8 cellular contexts compared by ENCODE assay signal in genomic region chr11:70397336-70397982, GRCh38. TPM values are rescaled to one million over a fixed set of nuclear protein-coding genes. Genes with fewer than 3 reads are reported as not detected.
DNase-seq lines count a peak whose midpoint lies in the region; ATAC-seq, FAIRE-seq and TF ChIP-seq lines count a peak whose summit lies in the region.

No MANE protein-coding gene starts in this region.

- H4K20me1 ChIP-seq in GM12878 (ENCODE audit: control insufficient read depth, insufficient read depth): no peaks in the 10 kb centered on the region

- FAIRE-seq in GM12878 (lab: Jason Lieb, UNC): no peak

- peak; percentile 43 for ATAC-seq in GM12878
- peak; percentile 6 for ATAC-seq in left lung
- no peak for ATAC-seq in thoracic aorta (ENCODE audit: insufficient number of reproducible peaks, low FRiP score, low read depth)

- SMC1A ChIA-PET in GM12878 (lab: Charles Lee; ENCODE audit: uncharacterized antibody, unreplicated experiment): interaction anchor here (1.2 kb wide), 1 partner anchor 74 kb away, joined by 3 read pairs; no protein-coding TSS in a partner anchor

- RAD21 ChIA-PET in GM12878 (lab: Charles Lee; ENCODE audit: unreplicated experiment): interaction anchor here (0.8 kb wide), 1 partner anchor 72 kb away, joined by 4 read pairs; no protein-coding TSS in a partner anchor

- in situ Hi-C loops in GM12878 (cut with MboI): no loop called here

- TF ChIP-seq RAD21 in GM12878 (IDR thresholded peaks at IDR 0.05; ENCODE audit: insufficient read depth, low read depth, low read length): no peak

- peak; percentile 11 for DNase-seq in activated T-cell treated with anti-CD3 and anti-CD28 coated beads for 48 hours (ENCODE audit: low read depth)
- no peak for DNase-seq in activated T-cell treated with anti-CD3 and anti-CD28 coated beads, Interleukin-2, amount 50 U/mL, for 48 hours
- peak; percentile 31 for DNase-seq in NCI-H345 treated with DMSO at 0.1 percent for 48 hours (lab: John Stamatoyannopoulos, UW; ENCODE audit: unreplicated experiment)
- DNase-seq in GM12878 (ENCODE audit: low read depth, low spot score): no peak
- DNase-seq in left lung: no peak
- no peak for DNase-seq in thoracic aorta (ENCODE audit: low spot score)
- no peak for DNase-seq in amygdala (lab: John Stamatoyannopoulos, UW)
- DNase-seq in HT-29 (ENCODE audit: low spot score): no peak

- H3K27me3 ChIP-seq in GM12878 (replicated peaks in 1 of 2; ENCODE audit: control insufficient read depth in 2 of 2, insufficient read depth in 2 of 2, low read length in 1 of 2) (no peaks in the 10 kb centered on the region), left lung (peaks cover 0 to 92% of the 10 kb centered on the region in 2 donors), thoracic aorta (replicated peaks; ENCODE audit: insufficient read depth) (no peaks in the 10 kb centered on the region)

- CTCF ChIA-PET in GM12878 (lab: Yijun Ruan, JAX): interaction anchor here (0.6 to 0.8 kb wide), 2 partner anchors 146 to 284 kb away, joined by 3 to 4 read pairs; no protein-coding TSS in a partner anchor

- no peak for TF ChIP-seq EP300 in GM12878 (IDR thresholded peaks at IDR 0.05; ENCODE audit: borderline replicate concordance in 1 of 2, control insufficient read depth in 1 of 2, low read depth in 2 of 2, low read length in 2 of 2)

- POLR2A ChIA-PET in GM12878 (lab: Charles Lee): interaction anchor here (0.6 to 0.7 kb wide), 4 partner anchors 41 to 1786 kb away, joined by 3 to 4 read pairs (median 4); no protein-coding TSS in a partner anchor

- H3K9me3 ChIP-seq in GM12878 (replicated peaks; ENCODE audit: control insufficient read depth, insufficient read depth, low read length): no peaks in the 10 kb centered on the region; the same call in 2 of the 3 replicates
- H3K9me3 ChIP-seq in left lung: no peaks in the 10 kb centered on the region
- no peaks in the 10 kb centered on the region for H3K9me3 ChIP-seq in thoracic aorta

- intact Hi-C loops in GM12878 (cut with micrococcal nuclease; ENCODE audit: unreplicated experiment) (no loop called here), left lung (cut with DNase I) (loop anchor here in 1 of 2 donors (10.0 kb wide), 1 partner anchor 123 kb away; the partner anchor contains the start of gene PPFIA1)

- 22% methylated on average over 18 of the region's 18 CpGs for WGBS in GM12878 (ENCODE audit: insufficient coverage, insufficient replicate concordance, low lambda C conversion rate, missing lambda C conversion rate)

- peak overlapping the region; percentile 31 for H2AFZ ChIP-seq in GM12878 (ENCODE audit: control insufficient read depth, low read depth, low read length)

- BruUV-seq in GM12878 (replicated peaks; lab: Mats Ljungman, UMichigan): TSS peak; percentile 63

- peaks cover 11% of the 10 kb centered on the region for H3K4me1 ChIP-seq in GM12878 (ENCODE audit: control insufficient read depth, insufficient read depth, low read length)
- peaks cover 13 to 44% of the 10 kb centered on the region in 2 donors for H3K4me1 ChIP-seq in left lung
- peaks cover 22 to 37% of the 10 kb centered on the region in 2 donors for H3K4me1 ChIP-seq in thoracic aorta (ENCODE audit: control insufficient read depth in 1 of 2, low read depth in 2 of 2)

- no peaks in the 10 kb centered on the region for H3K36me3 ChIP-seq in GM12878 (ENCODE audit: control insufficient read depth in 2 of 2, insufficient read depth in 2 of 2, low read length in 1 of 2)
- H3K36me3 ChIP-seq in left lung: no peaks in the 10 kb centered on the region
- no peaks in the 10 kb centered on the region for H3K36me3 ChIP-seq in thoracic aorta

- no peak for TF ChIP-seq POLR2A in GM12878 (IDR thresholded peaks at IDR 0.05; ENCODE audit: low read depth, low read length)

- H3K4me2 ChIP-seq in GM12878 (ENCODE audit: control insufficient read depth, insufficient read depth): peak overlapping the region; percentile 100

- H3K27ac ChIP-seq in GM12878 (ENCODE audit: control insufficient read depth, insufficient read depth): no peak overlapping the region
- peak overlapping the region; percentile 81 to 82 for H3K27ac ChIP-seq in left lung
- peak overlapping the region; percentile 86 to 90 for H3K27ac ChIP-seq in thoracic aorta

- H3K4me3 ChIP-seq in GM12878: peak overlapping the region; percentile 70
- H3K4me3 ChIP-seq in left lung: peak overlapping the region; percentile 68 to 81
- peak overlapping the region; percentile 97 for H3K4me3 ChIP-seq in thoracic aorta

- peak overlapping the region; percentile 37; the same call in 1 of the 2 replicates for H3K9ac ChIP-seq in GM12878 (ENCODE audit: control insufficient read depth, insufficient read depth, low read length)

- no peak for TF ChIP-seq CTCF in GM12878 (IDR thresholded peaks at IDR 0.05 in 2 of 3, conservative IDR thresholded peaks at IDR 0.05 in 1 of 3; ENCODE audit: control insufficient read depth in 2 of 3, extremely low read depth in 1 of 3, insufficient read depth in 1 of 3, low read depth in 3 of 3, low read length in 3 of 3)
- no peak for TF ChIP-seq CTCF in left lung (IDR thresholded peaks at IDR 0.05)
- no peak for TF ChIP-seq CTCF in thoracic aorta (IDR thresholded peaks at IDR 0.05)

- H3K79me2 ChIP-seq in GM12878 (ENCODE audit: control insufficient read depth, insufficient read depth, low read length): no peaks in the 10 kb centered on the region

TF ChIP-seq in GM12878, 131 proteins besides CTCF, POLR2A, EP300 and RAD21 (continues in another document):
- no peak for TF ChIP-seq RELA (IDR thresholded peaks at IDR 0.05; ENCODE audit: borderline replicate concordance, partially characterized antibody)
- TF ChIP-seq CHD1 (IDR thresholded peaks at IDR 0.05; ENCODE audit: low read depth, low read length): no peak
- TF ChIP-seq ZBTB40 (IDR thresholded peaks at IDR 0.05; ENCODE audit: borderline replicate concordance): peak; percentile 12; the same call in 1 of the 2 replicates
- no peak for TF ChIP-seq RELB (IDR thresholded peaks at IDR 0.05; ENCODE audit: low read depth)
- TF ChIP-seq RAD51 (IDR thresholded peaks at IDR 0.05): no peak

RNA-seq across cellular contexts. Expression of gene CTTN, which starts 0.9 kb away (rescaled TPM):
- 360 and 399 TPM in 2 replicates for total RNA-seq in GM12878 (2013; cell fraction: nucleolus; rRNA removed)
- total RNA-seq in GM12878 (2014; rRNA removed) (10.8 and 11.0 TPM in 2 replicates), GM12878 (2014; rRNA removed; fragmentation: Illumina TruSeq; extraction: Trizol) (9.3 and 10.0 TPM in 2 replicates), GM12878 (2021) (12.5 and 14.3 TPM in 2 replicates), left lung (100 to 1,000 TPM; 199 to 242 TPM), thoracic aorta (100 to 1,000 TPM; 415 to 578 TPM)
- 11.8 TPM for polyA plus RNA-seq in GM12878 (2011; ENCODE audit: low read depth)
- polyA plus RNA-seq in GM12878 (2011; rRNA removed) (37.8 and 37.9 TPM in 2 replicates), GM12878 (2014; fragmentation: Illumina TruSeq; extraction: Trizol) (8.7 and 12.5 TPM in 2 replicates), GM12878 (2014; fragmentation: Nextera tagmentation; extraction: Ambion mirVana) (1 to 10 TPM; 1.1 to 1.4 TPM), GM12878 (2014; rRNA removed) (11.8 and 12.6 TPM in 2 replicates), GM12878 (2016; fragmentation: Nextera tagmentation; extraction: Ambion mirVana) (10 to 100 TPM; 16.8 to 18.1 TPM)
- polyA plus RNA-seq in GM12878 (2011; cell fraction: cytosol; rRNA removed): 28.5 and 29.7 TPM in 2 replicates
- 203 and 245 TPM in 2 replicates for polyA plus RNA-seq in GM12878 (2011; cell fraction: nucleus; rRNA removed)
- 20.7 and 24.8 TPM in 2 replicates for polyA plus RNA-seq in GM12878 (2012)
- 49.3 and 55.4 TPM in 2 replicates for polyA minus RNA-seq in GM12878 (2011; rRNA and poly(A)+ RNA removed)
- polyA minus RNA-seq in GM12878 (2011; cell fraction: cytosol; rRNA and poly(A)+ RNA removed): 17.2 and 19.4 TPM in 2 replicates
- 57.9 and 82.0 TPM in 2 replicates for polyA minus RNA-seq in GM12878 (2011; cell fraction: nucleus; rRNA and poly(A)+ RNA removed)
- total RNA-seq in HT-29 (2014; rRNA removed; shearing (Covaris generic)): 329 and 389 TPM in 2 replicates

Comparison
In these comparisons a context has a peak if more than half of its experiments do, and no peak if none do; other contexts are left out.
1. DNase-seq: peak in activated T-cell treated with anti-CD3 and anti-CD28 coated beads for 48 hours (single experiment) and NCI-H345 treated with DMSO at 0.1 percent for 48 hours (single experiment); none in activated T-cell treated with anti-CD3 and anti-CD28 coated beads, Interleukin-2, amount 50 U/mL, for 48 hours (0 of 2), GM12878 (single experiment), left lung (0 of 2), thoracic aorta (single experiment), amygdala (0 of 56) and HT-29 (single experiment).
2. Peak in every context shown above with its lines, with median percentiles within 50 percentile points of each other: H3K4me3 ChIP-seq.